Comparison of ENCODE assay signal across 15 cellular contexts in genomic region chr3:132625613-132626012, GRCh38. TPM values are rescaled to one million over a fixed set of nuclear protein-coding genes. Genes with fewer than 3 reads are reported as not detected.
DNase-seq lines count a peak whose midpoint lies in the region; ATAC-seq and TF ChIP-seq lines count a peak whose summit lies in the region.
"Had no signal": no experiment of that assay in that cellular context is flagged by ENCODE, and none has a peak within 500 bp of the region (broad histone marks: within the 10 kb centered on the region; RNA-seq: fewer than 3 reads in every experiment).

No MANE protein-coding gene starts in this region.

- no peaks in the 10 kb centered on the region for H4K20me1 ChIP-seq in H9 (ENCODE audit: control insufficient read depth, insufficient read depth, insufficient read length)

- no peaks in the 10 kb centered on the region for H3K9me3 Mint-ChIP-seq in H9
- H3K9me3 Mint-ChIP-seq: natural killer cell had no signal

- H3K56ac ChIP-seq in H9 (ENCODE audit: insufficient read length, low read depth, low read length): no peak overlapping the region

- H2BK120ac ChIP-seq in H9 (ENCODE audit: low read depth, low read length, poor library complexity, severe bottlenecking): no peak overlapping the region

- WGBS in H9 (ENCODE audit: extremely low coverage, insufficient read length, low lambda C conversion rate): no CpG with 5 or more reads among the region's 1 CpG

- peaks cover 17 to 18% of the 10 kb centered on the region in 2 experiments for H3K4me1 Mint-ChIP-seq in H9

- no peak overlapping the region for H3K9ac ChIP-seq in H9 (ENCODE audit: extremely low read depth, insufficient read length, low read length)
- H3K9ac ChIP-seq: KMS-11 had no signal

- no peak overlapping the region for H3K4me2 ChIP-seq in H9 (ENCODE audit: insufficient read depth, insufficient read length, low read length)
- H3K4me2 ChIP-seq: KMS-11 had no signal

- no peak overlapping the region for H2BK15ac ChIP-seq in H9 (ENCODE audit: low read depth, low read length)

- no peak overlapping the region for H4K8ac ChIP-seq in H9 (replicated peaks; ENCODE audit: insufficient read length, low read depth, low read length)

- peak; percentile 90 for ATAC-seq in HG03432 (IDR thresholded peaks at IDR 0.05; ENCODE audit: unreplicated experiment)
- ATAC-seq in thoracic aorta (ENCODE audit: insufficient number of reproducible peaks, low FRiP score, low read depth): peak; percentile 25
- ATAC-seq: natural killer cell had no signal

- no peak overlapping the region for H2AFZ ChIP-seq in H9 (ENCODE audit: low read length)

- H4K91ac ChIP-seq in H9 (ENCODE audit: insufficient read length, low read depth, low read length): no peak overlapping the region

- peak overlapping the region; percentile 36 for H3T11ph ChIP-seq in H9 (ENCODE audit: low read length)

- H3K9me3 ChIP-seq in H9 (ENCODE audit: control insufficient read depth, low read depth, low read length) (no peaks in the 10 kb centered on the region), thoracic aorta (no peaks in the 10 kb centered on the region)

- no peak overlapping the region for H3K4ac ChIP-seq in H9 (ENCODE audit: low read depth, low read length)

- DNase-seq in NOMO-1 treated with DMSO at 0.1 percent for 48 hours (lab: John Stamatoyannopoulos, UW; ENCODE audit: unreplicated experiment): peak; percentile 13
- no peak for DNase-seq in NOMO-1 treated with dmso at 0.1 percent for 144 hours (lab: John Stamatoyannopoulos, UW; ENCODE audit: unreplicated experiment)
- no peak for DNase-seq in H9
- no peak for DNase-seq in thoracic aorta (ENCODE audit: low spot score)
- no peak for DNase-seq in NCI-H1436 (lab: John Stamatoyannopoulos, UW)
- DNase-seq in Kasumi-1 (lab: John Stamatoyannopoulos, UW): no peak
- DNase-seq in DMS 273 treated with DMSO at 0.1 percent for 48 hours (lab: John Stamatoyannopoulos, UW): no peak
- DNase-seq: 8988T, DMS53, islet precursor cell, natural killer cell, NCI-H446, Right ventricle myocardium superior had no signal

- no peak overlapping the region for H3K14ac ChIP-seq in H9 (ENCODE audit: insufficient read depth, low read length)

- no peak overlapping the region for H3K4me3 ChIP-seq in thoracic aorta

- no peaks in the 10 kb centered on the region for H3K23me2 ChIP-seq in H9 (ENCODE audit: insufficient read length, low read depth, low read length, poor library complexity, severe bottlenecking)

- no peaks in the 10 kb centered on the region for H3K79me1 ChIP-seq in H9 (ENCODE audit: insufficient read depth, low read depth, low read length, poor library complexity, severe bottlenecking)

- H3K27ac ChIP-seq in H9 (ENCODE audit: insufficient read length, low read depth, low read length) (no peak overlapping the region), thoracic aorta (peak overlapping the region; percentile 19 to 56)
- H3K27ac ChIP-seq: KMS-11 had no signal

- no peaks in the 10 kb centered on the region for H3K79me2 ChIP-seq in H9 (ENCODE audit: insufficient read depth, low read length)

- H3K4me3 Mint-ChIP-seq in H9: no peak overlapping the region
- H3K4me3 Mint-ChIP-seq: natural killer cell had no signal

- H3K36me3 Mint-ChIP-seq in H9 (ENCODE audit: insufficient read depth in 1 of 3, low read depth in 3 of 3): peaks cover 0 to 21% (median 16%) of the 10 kb centered on the region in 3 experiments; a peak in 4 of 7 replicates

- H3K27me3 ChIP-seq in H9 (ENCODE audit: insufficient read depth, low read length) (no peaks in the 10 kb centered on the region), thoracic aorta (replicated peaks; ENCODE audit: insufficient read depth) (no peaks in the 10 kb centered on the region)

- peak overlapping the region in 1 of 3 experiments; percentile 77; a peak in 2 of 7 replicates for H3K27ac Mint-ChIP-seq in H9
- H3K27ac Mint-ChIP-seq: natural killer cell had no signal

- H3K27me3 Mint-ChIP-seq in H9 (ENCODE audit: low read depth): no peaks in the 10 kb centered on the region

- no peak overlapping the region for H3K23ac ChIP-seq in H9 (ENCODE audit: insufficient read length, low read depth, low read length)

- H3K4me1 ChIP-seq in H9 (ENCODE audit: insufficient read depth, low read length) (no peaks in the 10 kb centered on the region; the same call in 1 of the 2 replicates), thoracic aorta (ENCODE audit: control insufficient read depth in 1 of 2, low read depth in 2 of 2) (peaks cover 34 to 41% of the 10 kb centered on the region in 2 donors)

- H2AK5ac ChIP-seq in H9 (ENCODE audit: insufficient read length, low read length): no peak overlapping the region

- H3K18ac ChIP-seq in H9 (ENCODE audit: insufficient read length, low read depth, low read length): no peak overlapping the region

- H2BK20ac ChIP-seq in H9 (ENCODE audit: low read depth, low read length, poor library complexity, severe bottlenecking): no peak overlapping the region

- no peaks in the 10 kb centered on the region for H3K36me3 ChIP-seq in thoracic aorta

- no peak overlapping the region for H4K5ac ChIP-seq in H9 (ENCODE audit: insufficient read length, low read depth, low read length)

- TF ChIP-seq CTCF in H9 (conservative IDR thresholded peaks at IDR 0.05) (no peak), thoracic aorta (IDR thresholded peaks at IDR 0.05) (no peak)

- no peak overlapping the region for H2BK5ac ChIP-seq in H9 (ENCODE audit: insufficient read length, low read length)

- H2BK12ac ChIP-seq in H9 (ENCODE audit: insufficient read length, low read depth, low read length): no peak overlapping the region

RNA-seq across cellular contexts. Expression of gene ACKR4, which starts 28.5 kb away (rescaled TPM):
- total RNA-seq in H9 (2021) (not detected in 2 replicates), thoracic aorta (10 to 100 TPM in 1 of 2 donors, 1 to 10 TPM in 1; 7.3 to 13.5 TPM)

RNA-seq across cellular contexts. Expression of gene ACAD11, which starts 34.0 kb away (rescaled TPM):
- total RNA-seq in H9 (2021): 15.6 and 18.0 TPM in 2 replicates
- 100 to 1,000 TPM in 1 of 2 donors, 10 to 100 TPM in 1; 52.8 to 100 TPM for total RNA-seq in thoracic aorta

RNA-seq across cellular contexts. Expression of gene UBA5, which starts 34.5 kb away (rescaled TPM):
- total RNA-seq in H9 (2021): 37.7 and 39.2 TPM in 2 replicates
- total RNA-seq in thoracic aorta: 10 to 100 TPM; 26.4 to 52.4 TPM
